Comparison of ENCODE assay signal across 17 cellular contexts in the genomic region with DNA sequence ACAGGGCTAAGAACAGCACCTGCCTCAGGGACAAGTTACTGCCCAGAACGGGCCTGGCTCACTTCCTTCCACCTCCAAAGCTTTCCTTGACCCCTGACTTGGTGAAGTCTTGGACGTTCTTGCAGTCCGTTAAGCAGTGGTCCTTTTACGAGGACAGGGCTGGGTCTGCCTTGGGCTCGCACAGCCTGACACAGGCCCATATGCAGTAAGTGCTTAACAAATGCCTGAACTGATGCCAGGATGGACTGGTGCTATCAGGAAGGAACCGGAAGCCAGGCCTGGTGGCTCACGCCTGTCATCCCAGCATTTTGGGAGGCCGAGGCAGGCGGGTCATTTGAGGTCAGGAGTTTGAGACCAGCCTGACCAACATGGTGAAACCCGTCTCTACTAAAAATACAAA. TPM values are rescaled to one million over a fixed set of nuclear protein-coding genes. Genes with fewer than 3 reads are reported as not detected.
DNase-seq lines count a peak whose midpoint lies in the region; ATAC-seq and TF ChIP-seq lines count a peak whose summit lies in the region.
"Had no signal": no experiment of that assay in that cellular context is flagged by ENCODE, and none has a peak within 500 bp of the region (broad histone marks: within the 10 kb centered on the region; RNA-seq: fewer than 3 reads in every experiment).

No MANE protein-coding gene starts in this region.

- peak; percentile 75 for DNase-seq in G401 (ENCODE audit: low spot score)
- peak; percentile 14 for DNase-seq in fibroblast of villous mesenchyme (ENCODE audit: low read depth)
- peak; percentile 40 for DNase-seq in testis
- no peak for DNase-seq in Peyer's patch
- DNase-seq: BE2C; Caco-2; CD8-positive, alpha-beta memory T cell; DMS53 had no signal

- peak overlapping the region in 8 of 11 experiments; percentile 28 to 81 (median 70); a peak in 15 of 22 replicates for H3K4me2 ChIP-seq in BLaER1 treated with 17β-estradiol and CSF1 and Interleukin-3, amounts not matched to agents 10 nM and 100 nM
- H3K4me2 ChIP-seq: A549 had no signal

- H3K9me3 ChIP-seq in BLaER1 treated with 17β-estradiol and CSF1 and Interleukin-3, amounts not matched to agents 10 nM and 100 nM (replicated peaks in 1 of 11) = 0 out of 22 replicates have a peak, but pooled peaks cover 0 to 4% (median 0%) of the 10 kb centered on the region in 11 experiments
- H3K9me3 ChIP-seq in testis (no peaks in the 10 kb centered on the region), Peyer's patch (no peaks in the 10 kb centered on the region)
- H3K9me3 ChIP-seq: A549, BE2C, Caco-2 had no signal

- H3K27me3 ChIP-seq in BLaER1 treated with 17β-estradiol and CSF1 and Interleukin-3, amounts not matched to agents 10 nM and 100 nM = peaks cover 20 to 36% (median 30%) of the 10 kb centered on the region in 11 experiments; a peak in 20 of 22 replicates
- no peaks in the 10 kb centered on the region for H3K27me3 ChIP-seq in testis
- H3K27me3 ChIP-seq in Peyer's patch = peaks cover 0 to 28% of the 10 kb centered on the region in 2 donors

- H3K9ac ChIP-seq in BLaER1 treated with 17β-estradiol and CSF1 and Interleukin-3, amounts not matched to agents 10 nM and 100 nM = 0 out of 22 replicates have a peak overlapping the region, but pooled peaks of 1 of the 11 experiments have one; percentile 33

- TF ChIP-seq POLR2A in testis (IDR thresholded peaks at IDR 0.05) = no peak
- TF ChIP-seq POLR2A in Peyer's patch (IDR thresholded peaks at IDR 0.05) = no peak

- no peak overlapping the region for H3K27ac ChIP-seq in BLaER1 treated with 17β-estradiol and CSF1 and Interleukin-3, amounts not matched to agents 10 nM and 100 nM
- H3K27ac ChIP-seq in testis (peak overlapping the region in 1 of 2 donors; percentile 77), Peyer's patch (peak overlapping the region in 1 of 4 donors; percentile 9)
- H3K27ac ChIP-seq: A549 had no signal

- H3K4me1 ChIP-seq in BLaER1 treated with 17β-estradiol and CSF1 and Interleukin-3, amounts not matched to agents 10 nM and 100 nM = peaks cover 8 to 28% (median 21%) of the 10 kb centered on the region in 10 experiments
- H3K4me1 ChIP-seq in testis = peaks cover 13% of the 10 kb centered on the region
- H3K4me1 ChIP-seq in Peyer's patch = peaks cover 0 to 7% (median 3%) of the 10 kb centered on the region in 4 donors
- H3K4me1 ChIP-seq: A549, BE2C, Caco-2 had no signal

- no peak overlapping the region for H3K4me3 ChIP-seq in BLaER1 treated with 17β-estradiol and CSF1 and Interleukin-3, amounts not matched to agents 10 nM and 100 nM
- H3K4me3 ChIP-seq in fibroblast of villous mesenchyme (ENCODE audit: low read depth, low read length) = no peak overlapping the region
- H3K4me3 ChIP-seq in testis = no peak overlapping the region
- no peak overlapping the region for H3K4me3 ChIP-seq in Peyer's patch
- H3K4me3 ChIP-seq: A549, GM12878 had no signal

- intact Hi-C loops in testis (cut with DNase I; ENCODE audit: low total_unique reads) = no loop called here

- H3K36me3 ChIP-seq in BLaER1 treated with 17β-estradiol and CSF1 and Interleukin-3, amounts not matched to agents 10 nM and 100 nM = no peaks in the 10 kb centered on the region
- H3K36me3 ChIP-seq in testis (ENCODE audit: low read depth, missing control alignments) (no peaks in the 10 kb centered on the region), Peyer's patch (no peaks in the 10 kb centered on the region)
- H3K36me3 ChIP-seq: BE2C had no signal

- 57 to 64% methylated on average over 9 to 10 of the region's 10 CpGs for WGBS in testis, 2 donors

- peaks cover 0 to 15% (median 0%) of the 10 kb centered on the region in 11 experiments; a peak in 1 of 22 replicates for H4K20me1 ChIP-seq in BLaER1 treated with 17β-estradiol and CSF1 and Interleukin-3, amounts not matched to agents 10 nM and 100 nM

- in situ Hi-C loops in G401 (cut with HindIII; ENCODE audit: low sequenced_read_pairs) = no loop called here

- ATAC-seq in HG03521 (IDR thresholded peaks at IDR 0.05; ENCODE audit: unreplicated experiment) = no peak
- no peak for ATAC-seq in HG03097 (IDR thresholded peaks at IDR 0.05; ENCODE audit: low FRiP score, unreplicated experiment)
- ATAC-seq: GM12878, HCT116 had no signal

- TF ChIP-seq CTCF in fibroblast of villous mesenchyme (IDR thresholded peaks at IDR 0.05; ENCODE audit: insufficient read depth, low read depth, low read length) (no peak), testis (IDR thresholded peaks at IDR 0.05) (no peak), Peyer's patch (IDR thresholded peaks at IDR 0.05) (no peak)

RNA-seq across cellular contexts. Expression of a gene that starts 1.8 kb away (rescaled TPM):
- not detected in 2 replicates for total RNA-seq in G401 (2014; rRNA removed; shearing (Covaris generic))
- total RNA-seq in fibroblast of villous mesenchyme (under 0.01 TPM in 1 of 2 replicates, not detected in the other), testis (10 to 100 TPM; 13.4 to 31.5 TPM), Peyer's patch (not detected)
- polyA plus RNA-seq in testis (ENCODE audit: insufficient read depth, low read depth, low replicate concordance) = 2.4 TPM
- total RNA-seq: Caco-2; CD8-positive, alpha-beta memory T cell; H4; HT1080 had no signal
- polyA plus RNA-seq: A549; AG04450; CD8-positive, alpha-beta memory T cell; GM12878 had no signal

RNA-seq across cellular contexts. Expression of a gene that starts 9.2 kb away (rescaled TPM):
- total RNA-seq in G401 (2014; rRNA removed; shearing (Covaris generic)) = 0.62 and 2.1 TPM in 2 replicates
- 6.4 and 6.9 TPM in 2 replicates for total RNA-seq in fibroblast of villous mesenchyme
- 10 to 100 TPM; 10.7 to 17.9 TPM for total RNA-seq in testis
- polyA plus RNA-seq in testis (ENCODE audit: insufficient read depth, low read depth, low replicate concordance) = 7.2 TPM
- total RNA-seq in Peyer's patch = 10 to 100 TPM in 3 of 4 donors, 1 to 10 TPM in 1; 5.0 to 31.5 (median 25.2) TPM

RNA-seq across cellular contexts. Expression of a gene that starts 31.1 kb away (rescaled TPM):
- 18.4 and 20.6 TPM in 2 replicates for total RNA-seq in G401 (2014; rRNA removed; shearing (Covaris generic))
- total RNA-seq in fibroblast of villous mesenchyme (0.43 and 0.97 TPM in 2 replicates), testis (100 to 1,000 TPM; 429 to 454 TPM), Peyer's patch (100 to 1,000 TPM in 3 of 4 donors, 1 to 10 TPM in 1; 7.4 to 167 (median 162) TPM)
- 386 TPM for polyA plus RNA-seq in testis (ENCODE audit: insufficient read depth, low read depth, low replicate concordance)

RNA-seq across cellular contexts. Expression of a gene that starts 31.9 kb away (rescaled TPM):
- total RNA-seq in G401 (2014; rRNA removed; shearing (Covaris generic)) = 1.8 and 9.2 TPM in 2 replicates
- 1.3 and 1.9 TPM in 2 replicates for total RNA-seq in fibroblast of villous mesenchyme
- 100 to 1,000 TPM; 108 to 203 TPM for total RNA-seq in testis
- 179 TPM for polyA plus RNA-seq in testis (ENCODE audit: insufficient read depth, low read depth, low replicate concordance)
- 10 to 100 TPM in 3 of 4 donors, 1 to 10 TPM in 1; 7.7 to 14.6 (median 12.1) TPM for total RNA-seq in Peyer's patch

RNA-seq across cellular contexts. Expression of a gene that starts 43.0 kb away (rescaled TPM):
- 86.7 and 90.0 TPM in 2 replicates for total RNA-seq in G401 (2014; rRNA removed; shearing (Covaris generic))
- 29.6 and 32.8 TPM in 2 replicates for total RNA-seq in fibroblast of villous mesenchyme
- total RNA-seq in testis = 10 to 100 TPM; 55.4 to 72.5 TPM
- polyA plus RNA-seq in testis (ENCODE audit: insufficient read depth, low read depth, low replicate concordance) = 39.3 TPM
- 10 to 100 TPM; 35.5 to 68.5 (median 61.9) TPM for total RNA-seq in Peyer's patch

Comparison
In these comparisons a context has a peak if more than half of its experiments do, and no peak if none do; other contexts are left out.
1. DNase-seq: peak in G401 (single experiment), fibroblast of villous mesenchyme (single experiment) and testis (single experiment); none in Peyer's patch (0 of 3).
2. RNA of a gene that starts 1.8 kb away (total RNA-seq): 13.4 to 31.5 TPM in testis; not detected in G401, under 0.01 TPM in fibroblast of villous mesenchyme and not detected in Peyer's patch; every median in the first group is over 10 times any median in the second.